In the genomic region with DNA sequence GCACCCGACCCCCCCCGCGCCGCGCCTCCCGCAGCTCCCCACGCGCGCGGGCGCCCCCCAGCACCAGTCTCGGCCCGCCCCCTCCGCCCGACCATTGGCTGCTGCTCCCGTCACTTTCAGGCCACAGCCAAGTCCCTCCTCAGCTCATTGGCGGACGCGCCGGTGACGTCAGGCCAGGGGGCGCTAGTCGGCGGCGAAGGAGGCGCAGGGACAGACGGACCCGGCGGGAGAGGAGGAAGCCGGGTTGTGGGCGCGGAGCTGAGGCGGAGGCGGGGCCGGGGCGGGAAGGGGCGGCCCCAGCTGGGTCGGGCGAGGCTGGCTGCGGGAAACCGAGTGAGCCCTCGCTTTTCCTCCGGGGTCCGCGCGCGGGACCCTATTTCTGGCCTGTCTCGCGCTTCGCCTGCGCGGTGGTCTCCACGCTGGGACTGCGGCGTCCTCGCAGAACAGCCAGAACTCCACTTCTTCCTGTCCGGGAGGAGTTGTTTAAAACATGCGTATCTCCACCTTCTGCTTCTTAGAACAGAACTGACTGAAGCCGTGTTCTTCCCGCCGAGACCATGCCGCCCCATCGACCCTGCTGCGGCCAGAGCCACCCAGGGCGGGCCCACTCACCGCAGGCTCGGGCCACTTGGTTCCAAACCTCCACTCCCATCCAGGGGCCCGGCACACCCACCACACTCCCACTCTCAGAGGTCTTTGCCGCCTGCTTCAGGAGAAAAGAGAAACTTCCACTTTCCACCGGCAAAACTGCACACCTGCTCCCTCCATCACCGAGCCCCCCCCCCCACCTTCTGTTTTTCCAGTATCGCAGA, we compare ENCODE assay signal across 8 cellular contexts. TPM values are rescaled to one million over a fixed set of nuclear protein-coding genes. Genes with fewer than 3 reads are reported as not detected.
DNase-seq lines count a peak whose midpoint lies in the region; ATAC-seq and TF ChIP-seq lines count a peak whose summit lies in the region.

No MANE protein-coding gene starts in this region.

- H3K4me3 Mint-ChIP-seq in CD14-positive monocyte = peak overlapping the region; percentile 94 to 95
- H3K4me3 Mint-ChIP-seq in activated CD4-positive, alpha-beta T cell treated with anti-CD3 and anti-CD28 coated beads, Interleukin-2, amount 10 ng/mL, durations not matched to agents 7 days and 5 days = peak overlapping the region; percentile 84

- peaks cover 7 to 19% (median 16%) of the 10 kb centered on the region in 3 donors for H3K27me3 Mint-ChIP-seq in CD14-positive monocyte (ENCODE audit: low read depth in 3 of 3)
- no peaks in the 10 kb centered on the region for H3K27me3 Mint-ChIP-seq in activated CD4-positive, alpha-beta T cell treated with anti-CD3 and anti-CD28 coated beads, Interleukin-2, amount 10 ng/mL, durations not matched to agents 7 days and 5 days

- POLR2A ChIA-PET in activated CD4-positive, alpha-beta T cell treated with anti-CD3 and anti-CD28 coated beads, Interleukin-2, amount 10 ng/mL, durations not matched to agents 7 days and 5 days (lab: Charles Lee) = interaction anchor here (0.7 kb wide), 1 partner anchor 91 kb away, joined by 3 read pairs; no protein-coding TSS in a partner anchor

- CTCF ChIA-PET in activated CD4-positive, alpha-beta T cell treated with anti-CD3 and anti-CD28 coated beads, Interleukin-2, amount 10 ng/mL, durations not matched to agents 7 days and 5 days (lab: Charles Lee) = interaction anchor here (0.7 to 1.8 kb wide), 10 partner anchors 8 to 95 kb away, joined by 3 to 5 read pairs (median 3); no protein-coding TSS in a partner anchor

- intact Hi-C loops in CD14-positive monocyte (cut with micrococcal nuclease) = loop anchor here in 1 of 2 donors (10.0 kb wide), 2 partner anchors 1060 to 1910 kb away; no protein-coding TSS in a partner anchor

- H3K36me3 Mint-ChIP-seq in CD14-positive monocyte = peaks cover 7 to 8% of the 10 kb centered on the region in 2 donors
- H3K36me3 Mint-ChIP-seq in activated CD4-positive, alpha-beta T cell treated with anti-CD3 and anti-CD28 coated beads, Interleukin-2, amount 10 ng/mL, durations not matched to agents 7 days and 5 days (ENCODE audit: low read depth) = peaks cover 3% of the 10 kb centered on the region

- DNase-seq in CD14-positive monocyte (ENCODE audit: low spot score) (peak; percentile 99), NCI-H524 treated with DMSO at 0.1 percent for 48 hours (lab: John Stamatoyannopoulos, UW) (peak; percentile 54), cortex of kidney (lab: John Stamatoyannopoulos, UW) (peak; percentile 100), left lobe of liver (ENCODE audit: low spot score) (peak; percentile 100)
- DNase-seq in activated CD4-positive, alpha-beta T cell treated with anti-CD3 and anti-CD28 coated beads, Interleukin-2, amount 10 ng/mL, durations not matched to agents 7 days and 5 days = peak; percentile 100
- DNase-seq in stimulated activated CD4-positive, alpha-beta T cell treated with anti-CD3 and anti-CD28 coated beads, Interleukin-2, amount 100 ng/mL, for 24 hours = peak; percentile 100

- ATAC-seq in GM19328 (IDR thresholded peaks at IDR 0.05; ENCODE audit: unreplicated experiment) (peak; percentile 95), HG03469 (IDR thresholded peaks at IDR 0.05; ENCODE audit: unreplicated experiment) (peak; percentile 94), left lobe of liver (peak; percentile 89)

- peaks cover 0 to 4% (median 0%) of the 10 kb centered on the region in 7 donors for H3K9me3 Mint-ChIP-seq in CD14-positive monocyte
- H3K9me3 Mint-ChIP-seq in activated CD4-positive, alpha-beta T cell treated with anti-CD3 and anti-CD28 coated beads, Interleukin-2, amount 10 ng/mL, durations not matched to agents 7 days and 5 days = no peaks in the 10 kb centered on the region

- H3K4me1 Mint-ChIP-seq in CD14-positive monocyte = peaks cover 30% of the 10 kb centered on the region
- peaks cover 34% of the 10 kb centered on the region for H3K4me1 Mint-ChIP-seq in activated CD4-positive, alpha-beta T cell treated with anti-CD3 and anti-CD28 coated beads, Interleukin-2, amount 10 ng/mL, durations not matched to agents 7 days and 5 days

- peak overlapping the region in 5 of 7 donors; percentile 26 to 84 (median 35) for H3K27ac Mint-ChIP-seq in CD14-positive monocyte
- H3K27ac Mint-ChIP-seq in activated CD4-positive, alpha-beta T cell treated with anti-CD3 and anti-CD28 coated beads, Interleukin-2, amount 10 ng/mL, durations not matched to agents 7 days and 5 days = peak overlapping the region; percentile 91

- TF ChIP-seq CTCF in CD14-positive monocyte (IDR thresholded peaks at IDR 0.05) = peak; percentile 19

RNA-seq across cellular contexts. Expression of a gene that starts 0.5 kb away (rescaled TPM):
- 1 to 10 TPM; 2.1 to 3.9 TPM for polyA plus RNA-seq in CD14-positive monocyte
- 10 to 100 TPM; 27.1 to 28.4 TPM for total RNA-seq in activated CD4-positive, alpha-beta T cell treated with anti-CD3 and anti-CD28 coated beads, Interleukin-2, amount 10 ng/mL, durations not matched to agents 7 days and 5 days
- total RNA-seq in left lobe of liver = 17.2 TPM

Comparison
In these comparisons a context has a peak if more than half of its experiments do, and no peak if none do; other contexts are left out.
1. Peak in every context shown above with its lines: DNase-seq and ATAC-seq.